Comparison of ENCODE assay signal across 1 cellular context in genomic region chr1:193392686-193393085, GRCh38.
TF ChIP-seq lines count a peak whose summit lies in the region.

No MANE protein-coding gene starts in this region.

TF ChIP-seq in liver, 16 proteins besides CTCF, POLR2A, EP300 and RAD21 (continued from another document):
- no peak for TF ChIP-seq RXRA (IDR thresholded peaks at IDR 0.05)
